Comparison of ENCODE assay signal across 8 cellular contexts in genomic region chr20:33791959-33792597, GRCh38. TPM values are rescaled to one million over a fixed set of nuclear protein-coding genes. Genes with fewer than 3 reads are reported as not detected.
DNase-seq lines count a peak whose midpoint lies in the region; ATAC-seq, FAIRE-seq and TF ChIP-seq lines count a peak whose summit lies in the region.

No MANE protein-coding gene starts in this region.

- H3K79me2 ChIP-seq in Karpas-422 (ENCODE audit: low read length) = no peaks in the 10 kb centered on the region
- no peaks in the 10 kb centered on the region for H3K79me2 ChIP-seq in H1 (ENCODE audit: control insufficient read depth in 1 of 2, insufficient read depth in 2 of 2, low read length in 2 of 2)

- no peak overlapping the region for H2AFZ ChIP-seq in Karpas-422 (ENCODE audit: low read length)
- no peak overlapping the region for H2AFZ ChIP-seq in H1 (ENCODE audit: low read length)

- no peaks in the 10 kb centered on the region for H3K79me1 ChIP-seq in H1 (ENCODE audit: low read depth, low read length)

- no peak overlapping the region for H2BK20ac ChIP-seq in H1 (ENCODE audit: low read length)

- no peak for TF ChIP-seq POLR2A in H1 (IDR thresholded peaks at IDR 0.05; ENCODE audit: control extremely low read depth in 1 of 2, low read depth in 2 of 2, low read length in 2 of 2)

- H3K9me2 ChIP-seq in Karpas-422 (replicated peaks; ENCODE audit: insufficient read depth, low read length) = no peaks in the 10 kb centered on the region

- no peaks in the 10 kb centered on the region for H3K27me3 Mint-ChIP-seq in CD8-positive, alpha-beta T cell (ENCODE audit: low read depth)
- H3K27me3 Mint-ChIP-seq in activated CD4-positive, alpha-beta memory T cell treated with anti-CD3 and anti-CD28 coated beads for 36 hours = no peaks in the 10 kb centered on the region
- H3K27me3 Mint-ChIP-seq in naive thymus-derived CD8-positive, alpha-beta T cell = no peaks in the 10 kb centered on the region
- H3K27me3 Mint-ChIP-seq in type B pancreatic cell = no peaks in the 10 kb centered on the region

- no peak for TF ChIP-seq EP300 in H1 (IDR thresholded peaks at IDR 0.05; ENCODE audit: borderline replicate concordance in 1 of 2, low read depth in 2 of 2, low read length in 2 of 2)

- H3K4me2 ChIP-seq in Karpas-422 (ENCODE audit: low read depth, low read length, poor library complexity, severe bottlenecking) = no peak overlapping the region
- H3K4me2 ChIP-seq in H1 (ENCODE audit: insufficient read depth in 1 of 2, low read depth in 2 of 2, low read length in 2 of 2) = no peak overlapping the region

- no peaks in the 10 kb centered on the region for H3K23me2 ChIP-seq in H1 (ENCODE audit: low read depth, low read length)

- no peak overlapping the region for H4K91ac ChIP-seq in H1 (replicated peaks; ENCODE audit: insufficient read length, low read length)

- H2BK5ac ChIP-seq in H1 (ENCODE audit: low read depth, low read length) = no peak overlapping the region

- FAIRE-seq in H1 (lab: Jason Lieb, UNC) = no peak

- no peak overlapping the region for H3K27ac Mint-ChIP-seq in CD8-positive, alpha-beta T cell
- H3K27ac Mint-ChIP-seq in activated CD4-positive, alpha-beta memory T cell treated with anti-CD3 and anti-CD28 coated beads for 36 hours = no peak overlapping the region
- H3K27ac Mint-ChIP-seq in naive thymus-derived CD8-positive, alpha-beta T cell = peak overlapping the region in 1 of 10 donors; percentile 35
- no peak overlapping the region for H3K27ac Mint-ChIP-seq in type B pancreatic cell

- H2BK12ac ChIP-seq in H1 (ENCODE audit: low read depth, low read length) = no peak overlapping the region

- H3K4me1 ChIP-seq in CD8-positive, alpha-beta T cell (ENCODE audit: insufficient read depth, low read length) = no peaks in the 10 kb centered on the region
- H3K4me1 ChIP-seq in Karpas-422 (ENCODE audit: low read length) (no peaks in the 10 kb centered on the region), H1 (replicated peaks in 1 of 4; ENCODE audit: control insufficient read depth in 3 of 4, insufficient read depth in 4 of 4, low read length in 3 of 4) (peaks cover 0 to 7% (median 2%) of the 10 kb centered on the region in 4 experiments; a peak in 3 of 7 replicates)

- H3K36me3 Mint-ChIP-seq in CD8-positive, alpha-beta T cell = peaks cover 15% of the 10 kb centered on the region
- H3K36me3 Mint-ChIP-seq in activated CD4-positive, alpha-beta memory T cell treated with anti-CD3 and anti-CD28 coated beads for 36 hours = peaks cover 9% of the 10 kb centered on the region
- H3K36me3 Mint-ChIP-seq in naive thymus-derived CD8-positive, alpha-beta T cell = peaks cover 0 to 10% (median 2%) of the 10 kb centered on the region in 3 donors
- peaks cover 7% of the 10 kb centered on the region for H3K36me3 Mint-ChIP-seq in type B pancreatic cell

- ATAC-seq in CD8-positive, alpha-beta T cell = peak; percentile 71
- peak; percentile 56 to 67 for ATAC-seq in naive thymus-derived CD8-positive, alpha-beta T cell
- no peak for ATAC-seq in HG02981 (IDR thresholded peaks at IDR 0.05; ENCODE audit: unreplicated experiment)
- ATAC-seq in HG02759 (IDR thresholded peaks at IDR 0.05; ENCODE audit: unreplicated experiment) = no peak

- peak; percentile 86 to 88 for TF ChIP-seq RAD21 in H1 (IDR thresholded peaks at IDR 0.05 in 1 of 2, conservative IDR thresholded peaks at IDR 0.05 in 1 of 2; ENCODE audit: low read depth in 2 of 2, low read length in 2 of 2)

- H2BK15ac ChIP-seq in H1 (ENCODE audit: low read length) = no peak overlapping the region

- H4K20me1 ChIP-seq in Karpas-422 (ENCODE audit: insufficient read depth, low read depth, low read length) = no peaks in the 10 kb centered on the region
- no peaks in the 10 kb centered on the region for H4K20me1 ChIP-seq in H1 (replicated peaks in 1 of 2; ENCODE audit: control insufficient read depth in 1 of 2, insufficient read depth in 2 of 2, low read length in 2 of 2)

- H3K4me3 Mint-ChIP-seq in CD8-positive, alpha-beta T cell = no peak overlapping the region
- no peak overlapping the region for H3K4me3 Mint-ChIP-seq in activated CD4-positive, alpha-beta memory T cell treated with anti-CD3 and anti-CD28 coated beads for 36 hours
- no peak overlapping the region for H3K4me3 Mint-ChIP-seq in naive thymus-derived CD8-positive, alpha-beta T cell
- no peak overlapping the region for H3K4me3 Mint-ChIP-seq in type B pancreatic cell

- no peaks in the 10 kb centered on the region for H3K9me3 ChIP-seq in CD8-positive, alpha-beta T cell (ENCODE audit: low read length)
- H3K9me3 ChIP-seq in Karpas-422 (ENCODE audit: low read length) = no peaks in the 10 kb centered on the region
- H3K9me3 ChIP-seq in H1 (ENCODE audit: insufficient read depth in 2 of 2, low read depth in 1 of 2, low read length in 1 of 2) = no peaks in the 10 kb centered on the region

- H3K23ac ChIP-seq in H1 (ENCODE audit: insufficient read length) = no peak overlapping the region

- POLR2A ChIA-PET in CD8-positive, alpha-beta T cell (lab: Charles Lee) = no interaction called here
- POLR2A ChIA-PET in activated CD4-positive, alpha-beta memory T cell treated with anti-CD3 and anti-CD28 coated beads for 36 hours (lab: Charles Lee) = interaction anchor here (0.6 kb wide), 1 partner anchor 19 kb away, joined by 3 read pairs; no protein-coding TSS in a partner anchor
- POLR2A ChIA-PET in H1 (lab: Charles Lee; ENCODE audit: partially characterized antibody) = interaction anchor here (1.2 to 1.7 kb wide), 4 partner anchors 10 to 107 kb away, joined by 3 to 4 read pairs (median 3); no protein-coding TSS in a partner anchor
- POLR2A ChIA-PET in naive thymus-derived CD8-positive, alpha-beta T cell (lab: Charles Lee) = interaction anchor here (1.0 kb wide), 1 partner anchor 122 kb away, joined by 6 read pairs; no protein-coding TSS in a partner anchor

- peaks cover 10% of the 10 kb centered on the region for H3K4me1 Mint-ChIP-seq in CD8-positive, alpha-beta T cell (ENCODE audit: low read depth)
- peaks cover 7% of the 10 kb centered on the region for H3K4me1 Mint-ChIP-seq in activated CD4-positive, alpha-beta memory T cell treated with anti-CD3 and anti-CD28 coated beads for 36 hours (ENCODE audit: low read depth)
- H3K4me1 Mint-ChIP-seq in naive thymus-derived CD8-positive, alpha-beta T cell = peaks cover 5 to 8% (median 7%) of the 10 kb centered on the region in 4 donors
- H3K4me1 Mint-ChIP-seq in type B pancreatic cell (ENCODE audit: unreplicated experiment) = peaks cover 27% of the 10 kb centered on the region

- H3K27me3 ChIP-seq in CD8-positive, alpha-beta T cell (ENCODE audit: insufficient read depth, low read length) = no peaks in the 10 kb centered on the region
- H3K27me3 ChIP-seq in Karpas-422 (ENCODE audit: low read length) (no peaks in the 10 kb centered on the region), H1 (replicated peaks in 1 of 4; ENCODE audit: control insufficient read depth in 3 of 4, extremely low read depth in 1 of 4, insufficient read depth in 3 of 4, low read length in 3 of 4) (no peaks in the 10 kb centered on the region)

- H3K27ac ChIP-seq in CD8-positive, alpha-beta T cell (ENCODE audit: low read depth, low read length) = no peak overlapping the region
- no peak overlapping the region for H3K27ac ChIP-seq in Karpas-422 (ENCODE audit: low read length)
- no peak overlapping the region for H3K27ac ChIP-seq in H1 (ENCODE audit: low read depth, low read length)

- H3K14ac ChIP-seq in H1 (ENCODE audit: insufficient read length) = no peak overlapping the region

- H2BK120ac ChIP-seq in H1 (replicated peaks; ENCODE audit: low read depth, low read length) = no peak overlapping the region

- no peak overlapping the region for H4K5ac ChIP-seq in H1 (ENCODE audit: insufficient read length, low read depth, low read length)

- H3K4me3 ChIP-seq in CD8-positive, alpha-beta T cell (ENCODE audit: low read depth, low read length) = no peak overlapping the region
- no peak overlapping the region for H3K4me3 ChIP-seq in Karpas-422 (ENCODE audit: low read length)
- no peak overlapping the region for H3K4me3 ChIP-seq in H1 (ENCODE audit: extremely low read depth in 1 of 4, insufficient read depth in 2 of 4, low read depth in 3 of 4, low read length in 4 of 4)

- TF ChIP-seq CTCF in CD8-positive, alpha-beta T cell (IDR thresholded peaks at IDR 0.05) = peak; percentile 82
- peak; percentile 84 to 92 (median 88) for TF ChIP-seq CTCF in H1 (IDR thresholded peaks at IDR 0.05; ENCODE audit: control extremely low read depth in 1 of 3, insufficient read depth in 1 of 3, low read depth in 1 of 3, low read length in 3 of 3)
- peak; percentile 98 for TF ChIP-seq CTCF in type B pancreatic cell (conservative IDR thresholded peaks at IDR 0.05)

- H3K36me3 ChIP-seq in CD8-positive, alpha-beta T cell (ENCODE audit: insufficient read depth, low read length) = no peaks in the 10 kb centered on the region
- H3K36me3 ChIP-seq in Karpas-422 (ENCODE audit: insufficient read depth, low read length) = no peaks in the 10 kb centered on the region
- H3K36me3 ChIP-seq in H1 (ENCODE audit: control insufficient read depth in 2 of 4, insufficient read depth in 4 of 4, low read length in 3 of 4) = peaks cover 0 to 2% (median 0%) of the 10 kb centered on the region in 4 experiments; a peak in 1 of 8 replicates

- no peak overlapping the region for H3K4ac ChIP-seq in H1 (replicated peaks; ENCODE audit: insufficient read length, low read depth, low read length)

- H3K9ac ChIP-seq in Karpas-422 (ENCODE audit: low read length) (no peak overlapping the region), H1 (replicated peaks in 1 of 4; ENCODE audit: extremely low read depth in 1 of 4, low read depth in 3 of 4, low read length in 3 of 4) (no peak overlapping the region)

- DNase-seq in CD8-positive, alpha-beta T cell = peak; percentile 19 to 73 (median 53)
- peak; percentile 75 for DNase-seq in Karpas-422
- DNase-seq in activated CD4-positive, alpha-beta memory T cell treated with anti-CD3 and anti-CD28 coated beads for 36 hours = peak; percentile 60
- DNase-seq in H1 (ENCODE audit: low read depth in 1 of 2, low spot score in 2 of 2) = peak; percentile 31 to 91
- DNase-seq in naive thymus-derived CD8-positive, alpha-beta T cell = peak; percentile 15 to 69 (median 50)
- DNase-seq in type B pancreatic cell (ENCODE audit: extremely low spot score, unreplicated experiment) = peak; percentile 81

- H3K18ac ChIP-seq in H1 (ENCODE audit: extremely low read depth, low read length) = no peak overlapping the region

- intact Hi-C loops in CD8-positive, alpha-beta T cell (cut with DNase I, micrococcal nuclease) = loop anchor here (1.0 to 5.0 kb wide), 3 partner anchors 277 to 335 kb away; no protein-coding TSS in a partner anchor
- intact Hi-C loops in activated CD4-positive, alpha-beta memory T cell treated with anti-CD3 and anti-CD28 coated beads for 36 hours (cut with micrococcal nuclease) = loop anchor here (1.0 kb wide), 1 partner anchor 123 kb away; no protein-coding TSS in a partner anchor

- no peaks in the 10 kb centered on the region for H3K9me3 Mint-ChIP-seq in CD8-positive, alpha-beta T cell
- no peaks in the 10 kb centered on the region for H3K9me3 Mint-ChIP-seq in activated CD4-positive, alpha-beta memory T cell treated with anti-CD3 and anti-CD28 coated beads for 36 hours
- no peaks in the 10 kb centered on the region for H3K9me3 Mint-ChIP-seq in naive thymus-derived CD8-positive, alpha-beta T cell
- H3K9me3 Mint-ChIP-seq in type B pancreatic cell = peaks cover 3% of the 10 kb centered on the region

- no peak overlapping the region for H2AK5ac ChIP-seq in H1 (ENCODE audit: low read depth, low read length)

- H4K8ac ChIP-seq in H1 (ENCODE audit: extremely low read depth, insufficient read depth, low read length) = no peak overlapping the region

- no peak overlapping the region for H3K56ac ChIP-seq in H1 (replicated peaks; ENCODE audit: insufficient read length, low read depth, low read length)

- CTCF ChIA-PET in CD8-positive, alpha-beta T cell (lab: Charles Lee) = interaction anchor here (0.6 to 2.7 kb wide), 18 partner anchors 9 to 338 kb away, joined by 3 to 19 read pairs (median 4); no protein-coding TSS in a partner anchor
- CTCF ChIA-PET in activated CD4-positive, alpha-beta memory T cell treated with anti-CD3 and anti-CD28 coated beads for 36 hours (lab: Charles Lee) = interaction anchor here (0.6 to 2.5 kb wide), 27 partner anchors 9 to 928 kb away, joined by 3 to 14 read pairs (median 5); partner anchors contain the start of gene CHMP4B
- CTCF ChIA-PET in H1 (lab: Charles Lee; ENCODE audit: partially characterized antibody) = interaction anchor here (0.6 to 5.0 kb wide), 54 partner anchors 9 to 1683 kb away, joined by 3 to 51 read pairs (median 4); partner anchors contain the start of gene CHMP4B

- WGBS in H1 (ENCODE audit: extremely low coverage in 1 of 2, insufficient coverage in 1 of 2, insufficient read length in 1 of 2, insufficient replicate concordance in 2 of 2, low coverage in 1 of 2, low lambda C conversion rate in 2 of 2, missing lambda C conversion rate in 1 of 2), 2 experiments = 78% methylated on average over 12 of the region's 13 CpGs; no CpG with 5 or more reads in 1 of the 2 experiments

RNA-seq across cellular contexts. Expression of gene CHMP4B, which starts 19.1 kb away (rescaled TPM):
- total RNA-seq in CD8-positive, alpha-beta T cell = 10 to 100 TPM; 55.5 to 56.1 TPM
- total RNA-seq in Karpas-422 (2014; rRNA removed; shearing (Covaris generic); ENCODE audit: low replicate concordance) = 33.8 and 45.5 TPM in 2 replicates
- 10 to 100 TPM; 93.9 to 94.8 TPM for total RNA-seq in activated CD4-positive, alpha-beta memory T cell treated with anti-CD3 and anti-CD28 coated beads for 36 hours
- 66.3 and 67.8 TPM in 2 replicates for total RNA-seq in H1 (2021; fragmentation: NEBNext Ultra II Directional; extraction: Animal tissue kit (Norgen Biotek cat#: 25700))
- 36.6 and 38.6 TPM in 2 replicates for polyA plus RNA-seq in H1 (2011; rRNA removed)
- polyA plus RNA-seq in H1 (2011; cell fraction: cytosol; rRNA removed) = 48.6 TPM
- 20.5 TPM for polyA plus RNA-seq in H1 (2011; cell fraction: nucleus; rRNA removed)
- 76.9 to 86.3 TPM (median 81.8 TPM) in 4 replicates for polyA plus RNA-seq in H1 (2012, experiment 1 of 2)
- 40.9 TPM for polyA plus RNA-seq in H1 (2012, experiment 2 of 2)
- polyA plus RNA-seq in H1 (2013, experiment 1 of 2) = 48.0 TPM
- polyA plus RNA-seq in H1 (2013, experiment 2 of 2) = 51.2 TPM
- 9.7 and 10.7 TPM in 2 replicates for polyA minus RNA-seq in H1 (2011; rRNA and poly(A)+ RNA removed)
- polyA minus RNA-seq in H1 (2011; cell fraction: cytosol; rRNA and poly(A)+ RNA removed) = 23.8 TPM
- polyA minus RNA-seq in H1 (2011; cell fraction: nucleus; rRNA and poly(A)+ RNA removed) = 10.0 TPM
- 10 to 100 TPM; 57.5 to 59.5 TPM for total RNA-seq in naive thymus-derived CD8-positive, alpha-beta T cell
- polyA plus RNA-seq in naive thymus-derived CD8-positive, alpha-beta T cell = 1 to 10 TPM; 4.0 to 5.0 (median 4.8) TPM
- total RNA-seq in type B pancreatic cell (ENCODE audit: low replicate concordance) = 111 and 170 TPM in 2 replicates

Comparison
In these comparisons a context has a peak if more than half of its experiments do, and no peak if none do; other contexts are left out.
1. ATAC-seq: peak in CD8-positive, alpha-beta T cell (single experiment) and naive thymus-derived CD8-positive, alpha-beta T cell (2 of 2); none in HG02981 (single experiment) and HG02759 (single experiment).
2. Peak in every context shown above with its lines, with median percentiles within 50 percentile points of each other: DNase-seq and CTCF ChIP-seq.